Comparison of ENCODE assay signal across 1 cellular context in the genomic region with DNA sequence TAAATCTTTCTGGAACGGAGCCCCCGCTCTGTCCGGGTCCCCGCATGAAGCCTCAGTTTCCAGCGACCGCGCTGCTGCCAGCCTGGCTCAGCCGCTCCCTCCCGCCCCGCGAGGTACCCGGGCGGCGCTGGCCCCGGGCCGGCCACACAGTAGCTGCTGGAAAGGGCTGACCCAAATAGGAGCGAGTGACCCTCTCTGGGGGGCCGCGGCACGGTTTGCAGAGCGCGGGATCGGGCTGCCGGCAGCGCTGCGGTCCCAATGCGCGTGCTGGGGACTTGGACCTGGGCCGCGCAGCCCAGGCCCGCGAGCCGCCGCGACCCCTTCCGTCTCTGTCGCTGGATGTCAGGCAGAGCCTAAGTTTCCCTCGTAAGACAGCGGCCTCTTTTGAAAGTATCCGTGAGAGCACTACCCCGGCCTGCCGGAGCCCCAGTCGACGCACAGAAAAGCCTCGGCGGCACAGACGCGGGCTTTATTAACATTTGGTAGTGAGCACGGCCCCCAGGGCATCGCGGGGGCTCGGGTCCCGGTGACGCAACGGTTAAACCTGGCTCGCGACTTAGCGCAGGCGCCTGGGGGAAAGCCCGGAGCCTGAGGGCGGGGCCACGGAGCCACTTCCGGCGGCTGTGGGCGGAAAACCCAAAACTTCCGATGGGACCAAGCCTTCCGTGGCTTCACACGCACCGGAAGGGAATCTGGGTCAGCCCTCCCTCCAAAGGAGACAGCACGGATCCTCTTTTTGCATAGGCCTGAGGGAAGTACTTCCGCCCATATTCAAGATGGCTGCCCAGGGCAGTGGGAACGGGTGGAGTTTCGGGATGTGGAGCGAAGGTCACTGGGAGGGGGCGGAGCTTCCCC.
TF ChIP-seq lines count a peak whose summit lies in the region.

No MANE protein-coding gene starts in this region.

TF ChIP-seq in endothelial cell of umbilical vein, 7 proteins besides CTCF, POLR2A, EP300 and RAD21:
- TF ChIP-seq POLR2AphosphoS5 (IDR thresholded peaks at IDR 0.05; ENCODE audit: insufficient read depth, low read depth, low read length), result peak; percentile 92
- TF ChIP-seq FOS (IDR thresholded peaks at IDR 0.05; ENCODE audit: borderline replicate concordance, insufficient read depth, low read length), result no peak
